8 cellular contexts compared by ENCODE assay signal in the genomic region with DNA sequence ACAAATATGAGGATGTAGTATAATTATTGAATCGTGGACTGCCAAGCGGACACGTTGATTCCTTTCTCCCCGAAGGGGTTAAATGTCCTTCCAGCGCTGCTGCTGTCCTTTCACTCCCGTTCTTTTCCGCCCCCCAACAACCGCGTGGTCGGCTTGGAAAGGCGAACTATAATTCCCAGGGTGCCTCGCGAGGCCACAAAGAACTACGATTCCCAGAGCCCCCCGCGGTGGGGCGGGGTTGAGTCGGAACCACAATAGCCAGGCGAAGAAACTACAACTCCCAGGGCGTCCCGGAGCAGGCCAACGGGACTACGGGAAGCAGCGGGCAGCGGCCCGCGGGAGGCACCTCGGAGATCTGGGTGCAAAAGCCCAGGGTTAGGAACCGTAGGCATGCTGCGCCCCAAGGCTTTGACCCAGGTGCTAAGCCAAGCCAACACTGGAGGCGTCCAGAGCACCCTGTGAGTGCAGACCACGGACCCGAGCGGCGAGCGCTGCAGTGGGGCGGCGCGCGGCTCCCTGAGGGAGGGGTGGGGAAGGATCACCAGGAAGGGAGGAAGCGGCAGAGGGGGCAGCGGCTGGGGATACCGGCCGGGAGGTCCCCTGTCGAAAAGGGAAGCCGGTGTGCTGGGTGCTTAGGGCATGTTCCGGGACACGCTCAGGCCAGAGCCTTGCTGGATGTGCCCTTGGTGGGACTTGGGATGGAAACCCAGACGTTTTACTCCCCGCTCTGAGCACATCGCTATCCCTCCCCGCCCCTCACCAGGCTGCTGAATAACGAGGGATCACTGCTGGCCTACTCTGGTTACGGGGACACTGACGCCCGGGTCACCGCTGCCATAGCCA. TPM values are rescaled to one million over a fixed set of nuclear protein-coding genes. Genes with fewer than 3 reads are reported as not detected.
DNase-seq lines count a peak whose midpoint lies in the region; ATAC-seq and TF ChIP-seq lines count a peak whose summit lies in the region.

A gene (plus strand): TSS at position 283 of the 843 bp plus-strand sequence. CDS start 108 bp downstream, at position 391.

- no peaks in the 10 kb centered on the region for H3K27me3 ChIP-seq in liver (ENCODE audit: control insufficient read depth in 4 of 4, insufficient read depth in 4 of 4, low read length in 3 of 4)

- no peak for TF ChIP-seq CTCF in liver (IDR thresholded peaks at IDR 0.05; ENCODE audit: low read depth, low read length, missing input control)

- peak within 1 kb of the TSS; percentile 94 for H3K27ac ChIP-seq in liver (ENCODE audit: low read depth in 1 of 2, low read length in 2 of 2)

- ATAC-seq in GM19395 (IDR thresholded peaks at IDR 0.05; ENCODE audit: unreplicated experiment) (peak; percentile 79), HG03565 (IDR thresholded peaks at IDR 0.05; ENCODE audit: unreplicated experiment) (peak; percentile 65)

- DNase-seq in C1 segment of cervical spinal cord (lab: John Stamatoyannopoulos, UW) (peak; percentile 82 to 99 (median 97)), NCI-H774 (lab: John Stamatoyannopoulos, UW) (peak; percentile 98), dermis microvascular lymphatic vessel endothelial cell (ENCODE audit: low read depth in 2 of 2) (peak; percentile 92 to 97)
- DNase-seq in activated CD4-positive, alpha-beta T cell treated with anti-CD3 and anti-CD28 coated beads, Interleukin-2, amount 50 U/mL, for 4 hours = peak; percentile 96 to 97
- DNase-seq in stimulated activated CD4-positive, alpha-beta T cell treated with anti-CD3 and anti-CD28 coated beads, Interleukin-4, amount 100 ng/mL, for 24 hours = peak; percentile 97

- WGBS in liver = under 1% methylated on average over 57 of the region's 57 CpGs

- H3K36me3 ChIP-seq in liver (ENCODE audit: control insufficient read depth in 4 of 4, insufficient read depth in 3 of 4, low read depth in 1 of 4, low read length in 3 of 4) = peaks cover 0 to 12% (median 6%) of the 10 kb centered on the region in 4 donors

- peak; percentile 27 to 42 for TF ChIP-seq RAD21 in liver (IDR thresholded peaks at IDR 0.05)

- peak within 1 kb of the TSS; percentile 82 to 97 for H3K9ac ChIP-seq in liver (ENCODE audit: low read depth in 1 of 2, low read length in 2 of 2)

- H3K9me3 ChIP-seq in liver (ENCODE audit: control insufficient read depth in 4 of 4, low read length in 3 of 4) = no peaks in the 10 kb centered on the region

- peak within 1 kb of the TSS; percentile 85 to 94 (median 94) for H3K4me3 ChIP-seq in liver (ENCODE audit: low read depth in 1 of 3, low read length in 3 of 3)

- H3K4me1 ChIP-seq in liver (ENCODE audit: control insufficient read depth in 4 of 4, insufficient read depth in 4 of 4, low read length in 3 of 4) = peaks cover 0 to 22% (median 13%) of the 10 kb centered on the region in 4 donors

TF ChIP-seq in liver, 16 proteins besides CTCF, POLR2A, EP300 and RAD21:
- TF ChIP-seq HNF4G (IDR thresholded peaks at IDR 0.05) (no peak), TAF1 (conservative IDR thresholded peaks at IDR 0.05) (no peak), FOXA2 (IDR thresholded peaks at IDR 0.05) (peak; percentile 12), FOXA1 (IDR thresholded peaks at IDR 0.05) (peak; percentile 32), JUND (IDR thresholded peaks at IDR 0.05) (no peak), RXRA (IDR thresholded peaks at IDR 0.05) (peak in 1 of 2 donors; percentile 34), SP1 (IDR thresholded peaks at IDR 0.05) (peak; percentile 76), YY1 (IDR thresholded peaks at IDR 0.05) (peak; percentile 90), HNF4A (conservative IDR thresholded peaks at IDR 0.05) (peak in 1 of 2 donors; percentile 47), EGR1 (IDR thresholded peaks at IDR 0.05; ENCODE audit: low read depth in 2 of 2) (peak in 1 of 2 donors; percentile 66), NR2F2 (IDR thresholded peaks at IDR 0.05) (peak; percentile 61), GABPA (IDR thresholded peaks at IDR 0.05 in 1 of 2, conservative IDR thresholded peaks at IDR 0.05 in 1 of 2) (peak; percentile 24 to 91)
- TF ChIP-seq, protein P1, sequence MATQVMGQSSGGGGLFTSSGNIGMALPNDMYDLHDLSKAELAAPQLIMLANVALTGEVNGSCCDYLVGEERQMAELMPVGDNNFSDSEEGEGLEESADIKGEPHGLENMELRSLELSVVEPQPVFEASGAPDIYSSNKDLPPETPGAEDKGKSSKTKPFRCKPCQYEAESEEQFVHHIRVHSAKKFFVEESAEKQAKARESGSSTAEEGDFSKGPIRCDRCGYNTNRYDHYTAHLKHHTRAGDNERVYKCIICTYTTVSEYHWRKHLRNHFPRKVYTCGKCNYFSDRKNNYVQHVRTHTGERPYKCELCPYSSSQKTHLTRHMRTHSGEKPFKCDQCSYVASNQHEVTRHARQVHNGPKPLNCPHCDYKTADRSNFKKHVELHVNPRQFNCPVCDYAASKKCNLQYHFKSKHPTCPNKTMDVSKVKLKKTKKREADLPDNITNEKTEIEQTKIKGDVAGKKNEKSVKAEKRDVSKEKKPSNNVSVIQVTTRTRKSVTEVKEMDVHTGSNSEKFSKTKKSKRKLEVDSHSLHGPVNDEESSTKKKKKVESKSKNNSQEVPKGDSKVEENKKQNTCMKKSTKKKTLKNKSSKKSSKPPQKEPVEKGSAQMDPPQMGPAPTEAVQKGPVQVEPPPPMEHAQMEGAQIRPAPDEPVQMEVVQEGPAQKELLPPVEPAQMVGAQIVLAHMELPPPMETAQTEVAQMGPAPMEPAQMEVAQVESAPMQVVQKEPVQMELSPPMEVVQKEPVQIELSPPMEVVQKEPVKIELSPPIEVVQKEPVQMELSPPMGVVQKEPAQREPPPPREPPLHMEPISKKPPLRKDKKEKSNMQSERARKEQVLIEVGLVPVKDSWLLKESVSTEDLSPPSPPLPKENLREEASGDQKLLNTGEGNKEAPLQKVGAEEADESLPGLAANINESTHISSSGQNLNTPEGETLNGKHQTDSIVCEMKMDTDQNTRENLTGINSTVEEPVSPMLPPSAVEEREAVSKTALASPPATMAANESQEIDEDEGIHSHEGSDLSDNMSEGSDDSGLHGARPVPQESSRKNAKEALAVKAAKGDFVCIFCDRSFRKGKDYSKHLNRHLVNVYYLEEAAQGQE (IDR thresholded peaks at IDR 0.05) = peak; percentile 76
- TF ChIP-seq, protein P2, sequence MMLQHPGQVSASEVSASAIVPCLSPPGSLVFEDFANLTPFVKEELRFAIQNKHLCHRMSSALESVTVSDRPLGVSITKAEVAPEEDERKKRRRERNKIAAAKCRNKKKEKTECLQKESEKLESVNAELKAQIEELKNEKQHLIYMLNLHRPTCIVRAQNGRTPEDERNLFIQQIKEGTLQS (IDR thresholded peaks at IDR 0.05) = no peak
- TF ChIP-seq, protein P3, sequence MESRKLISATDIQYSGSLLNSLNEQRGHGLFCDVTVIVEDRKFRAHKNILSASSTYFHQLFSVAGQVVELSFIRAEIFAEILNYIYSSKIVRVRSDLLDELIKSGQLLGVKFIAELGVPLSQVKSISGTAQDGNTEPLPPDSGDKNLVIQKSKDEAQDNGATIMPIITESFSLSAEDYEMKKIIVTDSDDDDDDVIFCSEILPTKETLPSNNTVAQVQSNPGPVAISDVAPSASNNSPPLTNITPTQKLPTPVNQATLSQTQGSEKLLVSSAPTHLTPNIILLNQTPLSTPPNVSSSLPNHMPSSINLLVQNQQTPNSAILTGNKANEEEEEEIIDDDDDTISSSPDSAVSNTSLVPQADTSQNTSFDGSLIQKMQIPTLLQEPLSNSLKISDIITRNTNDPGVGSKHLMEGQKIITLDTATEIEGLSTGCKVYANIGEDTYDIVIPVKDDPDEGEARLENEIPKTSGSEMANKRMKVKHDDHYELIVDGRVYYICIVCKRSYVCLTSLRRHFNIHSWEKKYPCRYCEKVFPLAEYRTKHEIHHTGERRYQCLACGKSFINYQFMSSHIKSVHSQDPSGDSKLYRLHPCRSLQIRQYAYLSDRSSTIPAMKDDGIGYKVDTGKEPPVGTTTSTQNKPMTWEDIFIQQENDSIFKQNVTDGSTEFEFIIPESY (IDR thresholded peaks at IDR 0.05) = peak; percentile 97
- TF ChIP-seq, protein P4, sequence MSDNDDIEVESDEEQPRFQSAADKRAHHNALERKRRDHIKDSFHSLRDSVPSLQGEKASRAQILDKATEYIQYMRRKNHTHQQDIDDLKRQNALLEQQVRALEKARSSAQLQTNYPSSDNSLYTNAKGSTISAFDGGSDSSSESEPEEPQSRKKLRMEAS (IDR thresholded peaks at IDR 0.05) = peak; percentile 98

RNA-seq across cellular contexts. Expression of the gene that starts here (rescaled TPM):
- total RNA-seq in dermis microvascular lymphatic vessel endothelial cell (83.2 and 89.3 TPM in 2 replicates), liver (10 to 100 TPM; 30.4 to 42.9 TPM)
- 100 to 1,000 TPM; 115 to 152 TPM for polyA plus RNA-seq in liver

Comparison
In these comparisons a context has a peak if more than half of its experiments do, and no peak if none do; other contexts are left out.
1. Peak in every context shown above with its lines: DNase-seq, ATAC-seq, H3K4me3 ChIP-seq and H3K27ac ChIP-seq.